In the genomic region with DNA sequence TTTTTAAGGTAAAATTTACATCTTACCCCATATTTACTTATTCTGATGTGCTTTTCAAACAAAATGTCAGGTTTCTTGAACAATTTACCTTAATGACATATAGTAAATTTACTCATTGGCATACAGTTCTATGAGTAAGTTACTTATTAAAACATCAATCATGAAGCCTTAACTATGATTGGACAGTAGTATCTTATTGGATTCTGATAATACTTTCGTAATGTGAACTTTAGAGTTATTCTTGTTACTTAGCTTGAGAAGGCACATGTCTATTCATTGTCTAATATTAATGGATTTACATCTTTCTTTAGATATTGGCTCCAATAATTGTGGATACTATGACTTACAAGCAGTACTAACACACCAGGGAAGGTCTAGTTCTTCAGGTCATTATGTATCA, we compare ENCODE assay signal across 1 cellular context.
TF ChIP-seq lines count a peak whose summit lies in the region.

No MANE protein-coding gene starts in this region.

TF ChIP-seq in GM23338, 12 proteins besides CTCF, POLR2A, EP300 and RAD21 (continued from another document):
- TF ChIP-seq, protein P1, sequence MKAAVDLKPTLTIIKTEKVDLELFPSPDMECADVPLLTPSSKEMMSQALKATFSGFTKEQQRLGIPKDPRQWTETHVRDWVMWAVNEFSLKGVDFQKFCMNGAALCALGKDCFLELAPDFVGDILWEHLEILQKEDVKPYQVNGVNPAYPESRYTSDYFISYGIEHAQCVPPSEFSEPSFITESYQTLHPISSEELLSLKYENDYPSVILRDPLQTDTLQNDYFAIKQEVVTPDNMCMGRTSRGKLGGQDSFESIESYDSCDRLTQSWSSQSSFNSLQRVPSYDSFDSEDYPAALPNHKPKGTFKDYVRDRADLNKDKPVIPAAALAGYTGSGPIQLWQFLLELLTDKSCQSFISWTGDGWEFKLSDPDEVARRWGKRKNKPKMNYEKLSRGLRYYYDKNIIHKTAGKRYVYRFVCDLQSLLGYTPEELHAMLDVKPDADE (IDR thresholded peaks at IDR 0.05), result no peak
- no peak for TF ChIP-seq CREB1 (CRISPR knock-in tag; IDR thresholded peaks at IDR 0.05; ENCODE audit: low read depth)
- TF ChIP-seq STAT1 (IDR thresholded peaks at IDR 0.05; ENCODE audit: unreplicated experiment), result no peak
- TF ChIP-seq, protein P2, sequence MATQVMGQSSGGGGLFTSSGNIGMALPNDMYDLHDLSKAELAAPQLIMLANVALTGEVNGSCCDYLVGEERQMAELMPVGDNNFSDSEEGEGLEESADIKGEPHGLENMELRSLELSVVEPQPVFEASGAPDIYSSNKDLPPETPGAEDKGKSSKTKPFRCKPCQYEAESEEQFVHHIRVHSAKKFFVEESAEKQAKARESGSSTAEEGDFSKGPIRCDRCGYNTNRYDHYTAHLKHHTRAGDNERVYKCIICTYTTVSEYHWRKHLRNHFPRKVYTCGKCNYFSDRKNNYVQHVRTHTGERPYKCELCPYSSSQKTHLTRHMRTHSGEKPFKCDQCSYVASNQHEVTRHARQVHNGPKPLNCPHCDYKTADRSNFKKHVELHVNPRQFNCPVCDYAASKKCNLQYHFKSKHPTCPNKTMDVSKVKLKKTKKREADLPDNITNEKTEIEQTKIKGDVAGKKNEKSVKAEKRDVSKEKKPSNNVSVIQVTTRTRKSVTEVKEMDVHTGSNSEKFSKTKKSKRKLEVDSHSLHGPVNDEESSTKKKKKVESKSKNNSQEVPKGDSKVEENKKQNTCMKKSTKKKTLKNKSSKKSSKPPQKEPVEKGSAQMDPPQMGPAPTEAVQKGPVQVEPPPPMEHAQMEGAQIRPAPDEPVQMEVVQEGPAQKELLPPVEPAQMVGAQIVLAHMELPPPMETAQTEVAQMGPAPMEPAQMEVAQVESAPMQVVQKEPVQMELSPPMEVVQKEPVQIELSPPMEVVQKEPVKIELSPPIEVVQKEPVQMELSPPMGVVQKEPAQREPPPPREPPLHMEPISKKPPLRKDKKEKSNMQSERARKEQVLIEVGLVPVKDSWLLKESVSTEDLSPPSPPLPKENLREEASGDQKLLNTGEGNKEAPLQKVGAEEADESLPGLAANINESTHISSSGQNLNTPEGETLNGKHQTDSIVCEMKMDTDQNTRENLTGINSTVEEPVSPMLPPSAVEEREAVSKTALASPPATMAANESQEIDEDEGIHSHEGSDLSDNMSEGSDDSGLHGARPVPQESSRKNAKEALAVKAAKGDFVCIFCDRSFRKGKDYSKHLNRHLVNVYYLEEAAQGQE (IDR thresholded peaks at IDR 0.05; ENCODE audit: unreplicated experiment), result no peak
- TF ChIP-seq EZH2phosphoT487 (IDR thresholded peaks at IDR 0.05; ENCODE audit: unreplicated experiment), result no peak
- no peak for TF ChIP-seq JUNB (IDR thresholded peaks at IDR 0.05; ENCODE audit: unreplicated experiment)
